ENCODE assay signal across 18 cellular contexts in genomic region chr7:11155883-11156282, GRCh38.
"Had no signal": no experiment of that assay in that cellular context is flagged by ENCODE, and none has a peak within 500 bp of the region (broad histone marks: within the 10 kb centered on the region; RNA-seq: fewer than 3 reads in every experiment).

No MANE protein-coding gene starts in this region.

- ATAC-seq: activated naive CD8-positive, alpha-beta T cell treated with anti-CD3 and anti-CD28 coated beads, Interleukin-2, amount 50 U/mL, for 24 hours; body of pancreas; foreskin keratinocyte; sciatic nerve; upper lobe of right lung had no signal

- H3K4me3 ChIP-seq: body of pancreas, left ventricle myocardium inferior, prostate gland, upper lobe of right lung had no signal

- H3K27me3 ChIP-seq: body of pancreas, foreskin keratinocyte, upper lobe of right lung had no signal

- H3K36me3 ChIP-seq: left ventricle myocardium inferior, prostate gland, upper lobe of right lung had no signal

- H3K4me1 ChIP-seq: body of pancreas, foreskin keratinocyte, left ventricle myocardium inferior, prostate gland, upper lobe of right lung had no signal

- H3K27ac ChIP-seq: body of pancreas, foreskin keratinocyte, left ventricle myocardium inferior, prostate gland, upper lobe of right lung had no signal

- FAIRE-seq: keratinocyte had no signal

- DNase-seq: activated CD4-positive, alpha-beta memory T cell treated with anti-CD3 and anti-CD28 coated beads for 36 hours; activated CD4-positive, CD25-positive, alpha-beta regulatory T cell treated with anti-CD3 and anti-CD28 coated beads, Interleukin-2, amount 50 U/mL, for 72 hours; activated naive CD8-positive, alpha-beta T cell treated with anti-CD3 and anti-CD28 coated beads, Interleukin-2, amount 50 U/mL, for 24 hours; activated T-cell treated with anti-CD3 and anti-CD28 coated beads, Interleukin-2, amount 50 U/mL, for 48 hours; body of pancreas; central memory CD4-positive, alpha-beta T cell; cortex of kidney; effector CD8-positive, alpha-beta T cell; foreskin keratinocyte; head of caudate nucleus; left ventricle myocardium inferior; occipital lobe; stimulated activated CD4-positive, alpha-beta T cell treated with anti-CD3 and anti-CD28 coated beads, Interleukin-2, amount 100 ng/mL, for 48 hours; stimulated activated naive CD4-positive, alpha-beta T cell treated with Interleukin-2 at 50 U/mL for 16 hours; upper lobe of right lung had no signal

- H3K9me3 ChIP-seq: body of pancreas, left ventricle myocardium inferior, prostate gland, upper lobe of right lung had no signal
